Comparison of ENCODE assay signal across 1 cellular context in the genomic region with DNA sequence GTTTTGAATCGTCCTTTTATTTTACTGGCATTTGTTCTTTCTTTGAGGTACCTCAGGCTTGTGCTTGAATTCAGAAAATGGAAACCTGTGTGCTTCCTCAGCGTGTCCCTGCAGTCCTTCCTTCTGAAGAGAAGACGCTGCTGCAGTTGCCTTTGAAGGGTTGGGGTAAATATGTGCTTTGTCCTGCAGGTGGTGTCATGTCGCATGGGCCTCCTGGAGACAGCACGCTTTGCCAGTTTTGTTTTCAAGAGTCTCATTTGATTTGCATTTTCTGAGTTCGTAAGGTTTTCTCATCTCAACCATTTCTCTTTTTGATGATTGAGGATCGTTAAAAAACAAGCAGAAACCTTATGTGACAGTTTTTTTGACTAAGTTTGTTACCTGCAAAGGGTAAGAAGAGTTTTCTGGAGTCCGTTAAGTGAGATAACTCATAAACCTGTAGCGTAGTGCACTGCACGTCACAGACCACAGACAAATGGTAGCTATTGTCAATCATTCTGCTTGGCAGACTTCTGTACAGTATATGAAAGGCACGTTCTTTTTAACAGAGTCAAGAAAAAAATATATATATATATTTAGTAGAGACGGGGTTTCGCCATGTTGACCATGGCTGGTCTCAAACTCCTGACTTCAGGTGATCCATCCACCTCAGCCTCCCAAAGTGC.
TF ChIP-seq lines count a peak whose summit lies in the region.

No MANE protein-coding gene starts in this region.

TF ChIP-seq in liver, 16 proteins besides CTCF, POLR2A, EP300 and RAD21 (continued from another document):
- TF ChIP-seq, protein P1, sequence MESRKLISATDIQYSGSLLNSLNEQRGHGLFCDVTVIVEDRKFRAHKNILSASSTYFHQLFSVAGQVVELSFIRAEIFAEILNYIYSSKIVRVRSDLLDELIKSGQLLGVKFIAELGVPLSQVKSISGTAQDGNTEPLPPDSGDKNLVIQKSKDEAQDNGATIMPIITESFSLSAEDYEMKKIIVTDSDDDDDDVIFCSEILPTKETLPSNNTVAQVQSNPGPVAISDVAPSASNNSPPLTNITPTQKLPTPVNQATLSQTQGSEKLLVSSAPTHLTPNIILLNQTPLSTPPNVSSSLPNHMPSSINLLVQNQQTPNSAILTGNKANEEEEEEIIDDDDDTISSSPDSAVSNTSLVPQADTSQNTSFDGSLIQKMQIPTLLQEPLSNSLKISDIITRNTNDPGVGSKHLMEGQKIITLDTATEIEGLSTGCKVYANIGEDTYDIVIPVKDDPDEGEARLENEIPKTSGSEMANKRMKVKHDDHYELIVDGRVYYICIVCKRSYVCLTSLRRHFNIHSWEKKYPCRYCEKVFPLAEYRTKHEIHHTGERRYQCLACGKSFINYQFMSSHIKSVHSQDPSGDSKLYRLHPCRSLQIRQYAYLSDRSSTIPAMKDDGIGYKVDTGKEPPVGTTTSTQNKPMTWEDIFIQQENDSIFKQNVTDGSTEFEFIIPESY (IDR thresholded peaks at IDR 0.05): no peak
- TF ChIP-seq NR2F2 (IDR thresholded peaks at IDR 0.05): no peak
- TF ChIP-seq HNF4A (conservative IDR thresholded peaks at IDR 0.05): no peak
- TF ChIP-seq YY1 (IDR thresholded peaks at IDR 0.05): no peak
- TF ChIP-seq, protein P2, sequence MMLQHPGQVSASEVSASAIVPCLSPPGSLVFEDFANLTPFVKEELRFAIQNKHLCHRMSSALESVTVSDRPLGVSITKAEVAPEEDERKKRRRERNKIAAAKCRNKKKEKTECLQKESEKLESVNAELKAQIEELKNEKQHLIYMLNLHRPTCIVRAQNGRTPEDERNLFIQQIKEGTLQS (IDR thresholded peaks at IDR 0.05): no peak
TF ChIP-seq in liver: peak in this region for 0.
